29 cellular contexts compared by ENCODE assay signal in the genomic region with DNA sequence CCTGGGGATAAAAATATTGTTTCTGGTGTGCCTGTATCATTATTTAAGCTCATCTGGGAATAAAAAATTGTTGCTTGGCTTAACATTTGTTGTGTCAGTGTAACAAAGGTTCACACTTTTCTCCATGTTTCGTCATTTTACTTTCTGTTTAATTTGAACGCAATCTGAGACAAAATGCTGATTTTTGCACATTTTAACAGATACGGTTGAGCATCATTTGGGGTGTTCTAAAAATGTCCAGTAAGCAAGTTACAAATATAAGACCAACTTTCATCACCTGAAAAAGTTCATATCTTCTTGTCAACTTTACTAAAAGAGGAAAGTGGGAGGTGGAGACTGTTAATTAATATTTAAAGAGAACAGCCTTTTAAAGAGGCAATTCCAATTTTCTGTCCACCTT.
"Had no signal": no experiment of that assay in that cellular context is flagged by ENCODE, and none has a peak within 500 bp of the region (broad histone marks: within the 10 kb centered on the region; RNA-seq: fewer than 3 reads in every experiment).

No MANE protein-coding gene starts in this region.

- H3K9ac ChIP-seq: parathyroid adenoma had no signal

- H3K27me3 Mint-ChIP-seq: memory B cell; naive B cell; natural killer cell treated with Interleukin-12 subunit alpha and Interleukin-12 subunit beta and Interleukin-15 and Interleukin-18, amount 100 ng/mL, for 72 hours; progenitor cell of endocrine pancreas; stimulated activated naive CD8-positive, alpha-beta T cell treated with anti-CD3 and anti-CD28 coated beads, Interleukin-15, amount 100 ng/mL, for 72 hours had no signal

- H3K36me3 ChIP-seq: esophagus squamous epithelium, suprapubic skin, transverse colon, vagina had no signal

- FAIRE-seq: keratinocyte had no signal

- H3K4me1 Mint-ChIP-seq: memory B cell; naive B cell; stimulated activated naive CD8-positive, alpha-beta T cell treated with anti-CD3 and anti-CD28 coated beads, Interleukin-15, amount 100 ng/mL, for 72 hours had no signal

- H3K27ac ChIP-seq: coronary artery, esophagus squamous epithelium, parathyroid adenoma, suprapubic skin, transverse colon, vagina had no signal

- H3K4me1 ChIP-seq: esophagus squamous epithelium, parathyroid adenoma, suprapubic skin, transverse colon, vagina had no signal

- DNase-seq: dermis blood vessel endothelial cell; effector memory CD4-positive, alpha-beta T cell; erythroblast; esophagus squamous epithelium; foreskin melanocyte; glutamatergic neuron; hypothalamus; mucosa of descending colon; naive B cell; stimulated activated CD4-positive, alpha-beta T cell treated with anti-CD3 and anti-CD28 coated beads, Interleukin-12 subunit alpha, Interleukin-12 subunit beta, amount 100 ng/mL, for 4 hours; stimulated activated CD4-positive, alpha-beta T cell treated with anti-CD3 and anti-CD28 coated beads, Interleukin-1b, Interleukin-23, amount 100 ng/mL, for 48 hours; stimulated activated CD4-positive, alpha-beta T cell treated with anti-CD3 and anti-CD28 coated beads, Interleukin-4, amount 100 ng/mL, for 1 hour; stimulated activated CD8-positive, alpha-beta memory T cell treated with anti-CD3 and anti-CD28 coated beads, Interleukin-4, amount 100 ng/mL, for 48 hours; stimulated activated naive CD4-positive, alpha-beta T cell; stimulated activated naive CD8-positive, alpha-beta T cell treated with anti-CD3 and anti-CD28 coated beads, Interleukin-15, amount 100 ng/mL, for 72 hours; transverse colon had no signal

- H3K4me3 Mint-ChIP-seq: memory B cell; naive B cell; natural killer cell treated with Interleukin-12 subunit alpha and Interleukin-12 subunit beta and Interleukin-15 and Interleukin-18, amount 100 ng/mL, for 72 hours; neural crest cell; stimulated activated naive CD8-positive, alpha-beta T cell treated with anti-CD3 and anti-CD28 coated beads, Interleukin-15, amount 100 ng/mL, for 72 hours had no signal

- H3K79me2 ChIP-seq: parathyroid adenoma had no signal

- H3K9me3 ChIP-seq: esophagus squamous epithelium, mucosa of descending colon, suprapubic skin, transverse colon, vagina had no signal

- H3K9me3 Mint-ChIP-seq: memory B cell, neural crest cell had no signal

- H3K27me3 ChIP-seq: esophagus squamous epithelium, suprapubic skin, transverse colon, vagina had no signal

- H3K27ac Mint-ChIP-seq: memory B cell; naive B cell; natural killer cell treated with Interleukin-12 subunit alpha and Interleukin-12 subunit beta and Interleukin-15 and Interleukin-18, amount 100 ng/mL, for 72 hours; progenitor cell of endocrine pancreas; stimulated activated naive CD8-positive, alpha-beta T cell treated with anti-CD3 and anti-CD28 coated beads, Interleukin-15, amount 100 ng/mL, for 72 hours had no signal

- H3K4me3 ChIP-seq: coronary artery, esophagus squamous epithelium, lung, mucosa of descending colon, smooth muscle cell, suprapubic skin, transverse colon, vagina had no signal

- H3K4me2 ChIP-seq: smooth muscle cell had no signal

- H2AFZ ChIP-seq: parathyroid adenoma had no signal

- H3K36me3 Mint-ChIP-seq: memory B cell; naive B cell; natural killer cell treated with Interleukin-12 subunit alpha and Interleukin-12 subunit beta and Interleukin-15 and Interleukin-18, amount 100 ng/mL, for 72 hours had no signal

- ATAC-seq: left lobe of liver; mucosa of descending colon; natural killer cell treated with Interleukin-12 subunit alpha and Interleukin-12 subunit beta and Interleukin-15 and Interleukin-18, amount 100 ng/mL, for 72 hours; sciatic nerve; stimulated activated naive CD8-positive, alpha-beta T cell treated with anti-CD3 and anti-CD28 coated beads, Interleukin-15, amount 100 ng/mL, for 72 hours had no signal
